In the genomic region with DNA sequence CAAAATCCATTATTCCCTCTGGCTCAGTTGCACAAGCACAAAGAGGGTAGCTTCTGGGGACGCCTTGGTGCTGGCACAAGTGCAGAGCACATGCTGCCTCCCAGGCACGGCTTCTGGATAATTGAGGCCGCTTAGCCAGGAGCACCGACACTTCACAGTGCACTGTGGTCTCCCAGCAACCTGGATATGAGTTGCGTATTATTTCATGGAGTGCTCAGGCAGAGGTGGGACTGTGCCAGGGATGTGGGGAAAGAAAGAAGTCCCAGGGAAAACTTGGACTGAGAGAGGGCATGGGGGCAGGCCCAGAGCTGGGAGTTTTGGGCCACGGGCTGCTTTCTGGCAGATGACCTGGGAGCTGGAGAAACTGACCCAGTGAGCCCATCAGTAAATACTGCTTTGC, we compare ENCODE assay signal across 14 cellular contexts. TPM values are rescaled to one million over a fixed set of nuclear protein-coding genes. Genes with fewer than 3 reads are reported as not detected.
A peak's percentile ranks its signal among the peaks of the same experiment; 100 is the strongest.
DNase-seq lines count a peak whose midpoint lies in the region; ATAC-seq and TF ChIP-seq lines count a peak whose summit lies in the region.
"Had no signal": no experiment of that assay in that cellular context is flagged by ENCODE, and none has a peak within 500 bp of the region (broad histone marks: within the 10 kb centered on the region; RNA-seq: fewer than 3 reads in every experiment).

No MANE protein-coding gene starts in this region.

- H3K9me3 ChIP-seq in transverse colon, result no peaks in the 10 kb centered on the region
- H3K9me3 ChIP-seq: prostate gland had no signal

- in situ Hi-C loops in transverse colon (cut with MboI; ENCODE audit: low pct_ligation_motif_present in 1 of 4, low pct_unique_long_range_greater_than_20kb in 1 of 4, low sequenced_read_pairs in 3 of 4), result no loop called here

- DNase-seq in amygdala (lab: John Stamatoyannopoulos, UW) (peak in 34 of 56 donors; percentile 17 to 82 (median 40)), Right ventricle myocardium superior (peak; percentile 65), midbrain (lab: John Stamatoyannopoulos, UW) (peak; percentile 56), transverse colon (no peak), HuH-7.5 (ENCODE audit: low spot score) (no peak), DMS114 treated with DMSO at 0.1 percent for 48 hours (lab: John Stamatoyannopoulos, UW; ENCODE audit: unreplicated experiment) (no peak), DMS153 (lab: John Stamatoyannopoulos, UW) (no peak)
- DNase-seq in activated CD8-positive, alpha-beta memory T cell treated with anti-CD3 and anti-CD28 coated beads for 24 hours, result no peak
- DNase-seq: activated CD4-positive, alpha-beta T cell treated with anti-CD3 and anti-CD28 coated beads, Interleukin-2, amount 50 U/mL, for 4 hours; activated effector memory CD4-positive, alpha-beta T cell treated with Interleukin-2 at 50 U/mL for 16 hours; CD4-positive, alpha-beta memory T cell; foreskin keratinocyte; T-helper 2 cell had no signal

- no peak for TF ChIP-seq EP300 in transverse colon (IDR thresholded peaks at IDR 0.05; ENCODE audit: low read depth)

- WGBS in transverse colon (ENCODE audit: low coverage in 1 of 2), 2 donors, result 70% methylated on average over 6 of the region's 6 CpGs; no CpG with 5 or more reads in 1 of the 2 donors

- peaks cover 37 to 68% (median 44%) of the 10 kb centered on the region in 4 donors for H3K4me1 ChIP-seq in transverse colon

- intact Hi-C loops in Right ventricle myocardium superior (cut with DNase I) (no loop called here), transverse colon (cut with DNase I; ENCODE audit: low total_unique reads) (no loop called here)

- TF ChIP-seq CTCF in transverse colon (IDR thresholded peaks at IDR 0.05), result no peak

- H3K27ac ChIP-seq in transverse colon, result peak overlapping the region; percentile 19 to 57 (median 54)
- H3K27ac ChIP-seq: foreskin keratinocyte, prostate gland had no signal

- TF ChIP-seq POLR2A in transverse colon (IDR thresholded peaks at IDR 0.05), result no peak

- H3K27me3 ChIP-seq in transverse colon, result no peaks in the 10 kb centered on the region
- H3K27me3 ChIP-seq: foreskin keratinocyte had no signal

- ATAC-seq in Right ventricle myocardium superior (ENCODE audit: poor library complexity), result peak; percentile 85
- ATAC-seq: foreskin keratinocyte had no signal

- no peaks in the 10 kb centered on the region for H3K36me3 ChIP-seq in transverse colon
- H3K36me3 ChIP-seq: prostate gland had no signal

- no peak overlapping the region for H3K4me3 ChIP-seq in transverse colon
- H3K4me3 ChIP-seq: prostate gland had no signal

RNA-seq across cellular contexts. Expression of a gene that starts 37.5 kb away (rescaled TPM):
- total RNA-seq in Right ventricle myocardium superior, result 280 TPM
- total RNA-seq in transverse colon, result 100 to 1,000 TPM; 124 to 368 (median 158) TPM

Comparison
In these comparisons a context has a peak if more than half of its experiments do, and no peak if none do; other contexts are left out.
1. DNase-seq: peak in amygdala (34 of 56), Right ventricle myocardium superior (single experiment) and midbrain (single experiment); none in transverse colon (single experiment), HuH-7.5 (single experiment), activated CD8-positive, alpha-beta memory T cell treated with anti-CD3 and anti-CD28 coated beads for 24 hours (single experiment), DMS114 treated with DMSO at 0.1 percent for 48 hours (single experiment) and DMS153 (single experiment).